Comparison of ENCODE assay signal across 1 cellular context in the genomic region with DNA sequence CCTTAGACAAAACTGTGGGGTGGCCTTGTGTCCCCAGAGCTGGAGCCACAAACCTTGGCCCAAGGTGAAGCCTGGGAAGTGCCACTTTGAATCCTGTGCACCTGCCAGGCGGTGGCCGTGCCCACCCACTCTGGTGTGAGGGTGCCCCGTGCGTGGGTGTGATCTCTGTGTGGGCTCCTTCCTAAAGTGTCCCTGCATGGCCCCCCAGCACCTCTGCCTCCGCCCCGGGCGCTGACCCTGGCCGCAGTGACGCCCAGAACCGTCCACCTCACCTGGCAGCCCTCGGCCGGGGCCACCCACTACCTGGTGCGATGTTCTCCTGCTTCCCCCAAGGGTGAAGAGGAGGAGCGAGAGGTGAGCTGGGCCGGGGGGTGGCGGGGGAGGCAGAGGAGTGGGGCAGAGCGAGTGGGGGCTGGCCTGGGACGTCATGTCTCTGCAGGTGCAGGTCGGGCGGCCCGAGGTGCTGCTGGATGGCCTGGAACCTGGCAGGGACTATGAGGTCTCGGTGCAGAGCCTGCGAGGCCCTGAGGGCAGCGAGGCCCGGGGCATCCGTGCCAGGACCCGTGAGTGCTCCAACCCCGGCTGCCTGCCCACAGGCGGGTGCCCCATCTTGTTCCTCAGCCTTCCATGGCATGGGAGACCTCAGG.
TF ChIP-seq lines count a peak whose summit lies in the region.

No MANE protein-coding gene starts in this region.

TF ChIP-seq in HEK293, 187 proteins besides CTCF, POLR2A, EP300 and RAD21 (continued from another document):
- TF ChIP-seq, protein P1, sequence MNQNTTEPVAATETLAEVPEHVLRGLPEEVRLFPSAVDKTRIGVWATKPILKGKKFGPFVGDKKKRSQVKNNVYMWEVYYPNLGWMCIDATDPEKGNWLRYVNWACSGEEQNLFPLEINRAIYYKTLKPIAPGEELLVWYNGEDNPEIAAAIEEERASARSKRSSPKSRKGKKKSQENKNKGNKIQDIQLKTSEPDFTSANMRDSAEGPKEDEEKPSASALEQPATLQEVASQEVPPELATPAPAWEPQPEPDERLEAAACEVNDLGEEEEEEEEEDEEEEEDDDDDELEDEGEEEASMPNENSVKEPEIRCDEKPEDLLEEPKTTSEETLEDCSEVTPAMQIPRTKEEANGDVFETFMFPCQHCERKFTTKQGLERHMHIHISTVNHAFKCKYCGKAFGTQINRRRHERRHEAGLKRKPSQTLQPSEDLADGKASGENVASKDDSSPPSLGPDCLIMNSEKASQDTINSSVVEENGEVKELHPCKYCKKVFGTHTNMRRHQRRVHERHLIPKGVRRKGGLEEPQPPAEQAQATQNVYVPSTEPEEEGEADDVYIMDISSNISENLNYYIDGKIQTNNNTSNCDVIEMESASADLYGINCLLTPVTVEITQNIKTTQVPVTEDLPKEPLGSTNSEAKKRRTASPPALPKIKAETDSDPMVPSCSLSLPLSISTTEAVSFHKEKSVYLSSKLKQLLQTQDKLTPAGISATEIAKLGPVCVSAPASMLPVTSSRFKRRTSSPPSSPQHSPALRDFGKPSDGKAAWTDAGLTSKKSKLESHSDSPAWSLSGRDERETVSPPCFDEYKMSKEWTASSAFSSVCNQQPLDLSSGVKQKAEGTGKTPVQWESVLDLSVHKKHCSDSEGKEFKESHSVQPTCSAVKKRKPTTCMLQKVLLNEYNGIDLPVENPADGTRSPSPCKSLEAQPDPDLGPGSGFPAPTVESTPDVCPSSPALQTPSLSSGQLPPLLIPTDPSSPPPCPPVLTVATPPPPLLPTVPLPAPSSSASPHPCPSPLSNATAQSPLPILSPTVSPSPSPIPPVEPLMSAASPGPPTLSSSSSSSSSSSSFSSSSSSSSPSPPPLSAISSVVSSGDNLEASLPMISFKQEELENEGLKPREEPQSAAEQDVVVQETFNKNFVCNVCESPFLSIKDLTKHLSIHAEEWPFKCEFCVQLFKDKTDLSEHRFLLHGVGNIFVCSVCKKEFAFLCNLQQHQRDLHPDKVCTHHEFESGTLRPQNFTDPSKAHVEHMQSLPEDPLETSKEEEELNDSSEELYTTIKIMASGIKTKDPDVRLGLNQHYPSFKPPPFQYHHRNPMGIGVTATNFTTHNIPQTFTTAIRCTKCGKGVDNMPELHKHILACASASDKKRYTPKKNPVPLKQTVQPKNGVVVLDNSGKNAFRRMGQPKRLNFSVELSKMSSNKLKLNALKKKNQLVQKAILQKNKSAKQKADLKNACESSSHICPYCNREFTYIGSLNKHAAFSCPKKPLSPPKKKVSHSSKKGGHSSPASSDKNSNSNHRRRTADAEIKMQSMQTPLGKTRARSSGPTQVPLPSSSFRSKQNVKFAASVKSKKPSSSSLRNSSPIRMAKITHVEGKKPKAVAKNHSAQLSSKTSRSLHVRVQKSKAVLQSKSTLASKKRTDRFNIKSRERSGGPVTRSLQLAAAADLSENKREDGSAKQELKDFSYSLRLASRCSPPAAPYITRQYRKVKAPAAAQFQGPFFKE (tag by site-specific recombination; IDR thresholded peaks at IDR 0.05; ENCODE audit: borderline replicate concordance), result no peak
- TF ChIP-seq, protein P2, sequence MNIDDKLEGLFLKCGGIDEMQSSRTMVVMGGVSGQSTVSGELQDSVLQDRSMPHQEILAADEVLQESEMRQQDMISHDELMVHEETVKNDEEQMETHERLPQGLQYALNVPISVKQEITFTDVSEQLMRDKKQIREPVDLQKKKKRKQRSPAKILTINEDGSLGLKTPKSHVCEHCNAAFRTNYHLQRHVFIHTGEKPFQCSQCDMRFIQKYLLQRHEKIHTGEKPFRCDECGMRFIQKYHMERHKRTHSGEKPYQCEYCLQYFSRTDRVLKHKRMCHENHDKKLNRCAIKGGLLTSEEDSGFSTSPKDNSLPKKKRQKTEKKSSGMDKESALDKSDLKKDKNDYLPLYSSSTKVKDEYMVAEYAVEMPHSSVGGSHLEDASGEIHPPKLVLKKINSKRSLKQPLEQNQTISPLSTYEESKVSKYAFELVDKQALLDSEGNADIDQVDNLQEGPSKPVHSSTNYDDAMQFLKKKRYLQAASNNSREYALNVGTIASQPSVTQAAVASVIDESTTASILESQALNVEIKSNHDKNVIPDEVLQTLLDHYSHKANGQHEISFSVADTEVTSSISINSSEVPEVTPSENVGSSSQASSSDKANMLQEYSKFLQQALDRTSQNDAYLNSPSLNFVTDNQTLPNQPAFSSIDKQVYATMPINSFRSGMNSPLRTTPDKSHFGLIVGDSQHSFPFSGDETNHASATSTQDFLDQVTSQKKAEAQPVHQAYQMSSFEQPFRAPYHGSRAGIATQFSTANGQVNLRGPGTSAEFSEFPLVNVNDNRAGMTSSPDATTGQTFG (tag by site-specific recombination; IDR thresholded peaks at IDR 0.05; ENCODE audit: borderline replicate concordance), result no peak
- TF ChIP-seq ZNF701 (tag by site-specific recombination; IDR thresholded peaks at IDR 0.05), result no peak
- TF ChIP-seq ZNF366 (tag by site-specific recombination; conservative IDR thresholded peaks at IDR 0.05), result no peak
- TF ChIP-seq, protein P3, sequence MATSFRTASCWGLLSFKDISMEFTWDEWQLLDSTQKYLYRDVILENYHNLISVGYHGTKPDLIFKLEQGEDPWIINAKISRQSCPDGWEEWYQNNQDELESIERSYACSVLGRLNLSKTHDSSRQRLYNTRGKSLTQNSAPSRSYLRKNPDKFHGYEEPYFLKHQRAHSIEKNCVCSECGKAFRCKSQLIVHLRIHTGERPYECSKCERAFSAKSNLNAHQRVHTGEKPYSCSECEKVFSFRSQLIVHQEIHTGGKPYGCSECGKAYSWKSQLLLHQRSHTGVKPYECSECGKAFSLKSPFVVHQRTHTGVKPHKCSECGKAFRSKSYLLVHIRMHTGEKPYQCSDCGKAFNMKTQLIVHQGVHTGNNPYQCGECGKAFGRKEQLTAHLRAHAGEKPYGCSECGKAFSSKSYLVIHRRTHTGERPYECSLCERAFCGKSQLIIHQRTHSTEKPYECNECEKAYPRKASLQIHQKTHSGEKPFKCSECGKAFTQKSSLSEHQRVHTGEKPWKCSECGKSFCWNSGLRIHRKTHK (tag by site-specific recombination; IDR thresholded peaks at IDR 0.05), result no peak
- no peak for TF ChIP-seq ZNF48 (tag by site-specific recombination; IDR thresholded peaks at IDR 0.05)
- peak; percentile 49; the same call in 1 of the 2 replicates for TF ChIP-seq EGR2 (tag by site-specific recombination; IDR thresholded peaks at IDR 0.05; ENCODE audit: low read depth)
- no peak for TF ChIP-seq ZNF558 (tag by site-specific recombination; IDR thresholded peaks at IDR 0.05)
TF ChIP-seq in HEK293: peak in this region for 2.
